In the genomic region with DNA sequence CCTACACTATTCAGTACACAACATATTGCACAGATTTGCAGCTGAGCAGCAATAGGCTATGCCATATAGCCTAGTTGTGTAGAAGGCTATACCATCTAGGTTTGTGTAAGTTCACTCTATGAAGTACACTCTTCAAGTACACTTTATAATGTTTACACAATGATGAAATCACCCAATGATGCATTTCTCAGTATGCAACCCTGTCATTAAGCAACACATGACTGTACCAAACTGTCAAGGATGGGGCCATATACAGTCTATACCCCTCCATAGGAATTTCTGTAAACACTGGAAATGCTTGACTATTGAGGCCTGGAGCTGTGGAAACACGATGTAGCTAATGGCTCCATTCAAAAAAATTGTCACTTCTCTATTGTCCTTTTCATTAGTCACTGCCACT, we compare ENCODE assay signal across 17 cellular contexts.
A peak's percentile ranks its signal among the peaks of the same experiment; 100 is the strongest.
DNase-seq lines count a peak whose midpoint lies in the region; ATAC-seq and TF ChIP-seq lines count a peak whose summit lies in the region.
"Had no signal": no experiment of that assay in that cellular context is flagged by ENCODE, and none has a peak within 500 bp of the region (broad histone marks: within the 10 kb centered on the region; RNA-seq: fewer than 3 reads in every experiment).

No MANE protein-coding gene starts in this region.

- H3K4me3 ChIP-seq in mammary epithelial cell (replicated peaks in 1 of 3; ENCODE audit: insufficient read depth in 1 of 3, low read depth in 2 of 3, low read length in 3 of 3): no peak overlapping the region
- H3K4me3 ChIP-seq: SK-N-MC, tibial nerve had no signal

- H3K79me2 ChIP-seq in mammary epithelial cell (ENCODE audit: insufficient read depth, low read length): no peaks in the 10 kb centered on the region
- H3K79me2 ChIP-seq: parathyroid adenoma had no signal

- H3K9ac ChIP-seq in mammary epithelial cell (ENCODE audit: insufficient read depth, low read length): no peak overlapping the region
- H3K9ac ChIP-seq: parathyroid adenoma had no signal

- H2AFZ ChIP-seq in mammary epithelial cell (ENCODE audit: low read depth, low read length): no peak overlapping the region
- H2AFZ ChIP-seq: parathyroid adenoma had no signal

- H3K27me3 ChIP-seq in mammary epithelial cell (ENCODE audit: insufficient read depth, low read length): no peaks in the 10 kb centered on the region
- H3K27me3 ChIP-seq: tibial nerve had no signal

- H3K4me3 Mint-ChIP-seq in activated T-cell treated with anti-CD3 and anti-CD28 coated beads, Interleukin-2, amount 50 U/mL, for 4 hours: no peak overlapping the region
- H3K4me3 Mint-ChIP-seq: activated naive CD8-positive, alpha-beta T cell treated with anti-CD3 and anti-CD28 coated beads, Interleukin-2, amount 50 U/mL, for 24 hours; WTC11 had no signal

- no peaks in the 10 kb centered on the region for H3K9me3 ChIP-seq in mammary epithelial cell (replicated peaks; ENCODE audit: insufficient read depth, low read length)
- H3K9me3 ChIP-seq: tibial nerve had no signal

- no peaks in the 10 kb centered on the region for H3K36me3 ChIP-seq in mammary epithelial cell (ENCODE audit: insufficient read depth, low read length)
- H3K36me3 ChIP-seq: tibial nerve had no signal

- no peaks in the 10 kb centered on the region for H3K4me1 Mint-ChIP-seq in activated T-cell treated with anti-CD3 and anti-CD28 coated beads, Interleukin-2, amount 50 U/mL, for 4 hours (ENCODE audit: low read depth)
- H3K4me1 Mint-ChIP-seq: activated naive CD8-positive, alpha-beta T cell treated with anti-CD3 and anti-CD28 coated beads, Interleukin-2, amount 50 U/mL, for 24 hours had no signal

- no peak overlapping the region for H3K4me2 ChIP-seq in mammary epithelial cell (ENCODE audit: insufficient read depth, low read depth, low read length)

- DNase-seq in NCI-H2196 (lab: John Stamatoyannopoulos, UW; ENCODE audit: unreplicated experiment) (peak; percentile 10), NCI-H2196 treated with DMSO at 0.1 percent for 48 hours (lab: John Stamatoyannopoulos, UW; ENCODE audit: unreplicated experiment) (no peak), NCI-H146 treated with DMSO at 0.1 percent for 48 hours (lab: John Stamatoyannopoulos, UW; ENCODE audit: unreplicated experiment) (peak; percentile 40), mammary epithelial cell (peak; percentile 34), renal cortical epithelial cell (ENCODE audit: low read depth) (peak; percentile 55)
- DNase-seq in activated effector memory CD4-positive, alpha-beta T cell treated with anti-CD3 and anti-CD28 coated beads, Interleukin-2, amount 50 U/mL, for 16 hours: no peak
- no peak for DNase-seq in activated T-cell treated with anti-CD3 and anti-CD28 coated beads, Interleukin-2, amount 50 U/mL, for 4 hours
- DNase-seq: activated CD8-positive, alpha-beta memory T cell treated with anti-CD3 and anti-CD28 coated beads, Interleukin-2, amount 50 U/mL, for 48 hours; activated naive CD8-positive, alpha-beta T cell treated with anti-CD3 and anti-CD28 coated beads, Interleukin-2, amount 50 U/mL, for 24 hours; cortex of kidney; Kasumi-1; NCI-H524 had no signal

- no peak overlapping the region for H3K27ac ChIP-seq in mammary epithelial cell (ENCODE audit: insufficient read depth, low read depth, low read length)
- H3K27ac ChIP-seq: parathyroid adenoma, SK-N-MC, tibial nerve had no signal

- BruUV-seq in mammary epithelial cell (replicated peaks; lab: Mats Ljungman, UMichigan): no TSS peak

- no peaks in the 10 kb centered on the region for H4K20me1 ChIP-seq in mammary epithelial cell (ENCODE audit: insufficient read depth, low read length)

- CTCF ChIA-PET in mammary epithelial cell (lab: Charles Lee; ENCODE audit: low non-redundant PET): no interaction called here

- H3K4me1 ChIP-seq in mammary epithelial cell (ENCODE audit: insufficient read depth, low read length): no peaks in the 10 kb centered on the region
- H3K4me1 ChIP-seq: parathyroid adenoma, tibial nerve had no signal

- dilution Hi-C loops in mammary epithelial cell (cut with HindIII; ENCODE audit: low sequenced_read_pairs): no loop called here

- in situ Hi-C loops in mammary epithelial cell (cut with MboI; ENCODE audit: low sequenced_read_pairs in 2 of 2): loop anchor here in 1 of 2 donors (25.0 kb wide), 2 partner anchors 437 to 613 kb away; no protein-coding TSS in a partner anchor

- no peak for ATAC-seq in HG03196 (IDR thresholded peaks at IDR 0.05; ENCODE audit: unreplicated experiment)
- no peak for ATAC-seq in activated T-cell treated with anti-CD3 and anti-CD28 coated beads, Interleukin-2, amount 50 U/mL, for 4 hours
- ATAC-seq: activated naive CD8-positive, alpha-beta T cell treated with anti-CD3 and anti-CD28 coated beads, Interleukin-2, amount 50 U/mL, for 24 hours; WTC11 had no signal

- H3K9me3 Mint-ChIP-seq in activated T-cell treated with anti-CD3 and anti-CD28 coated beads, Interleukin-2, amount 50 U/mL, for 4 hours: no peaks in the 10 kb centered on the region
- H3K9me3 Mint-ChIP-seq: activated naive CD8-positive, alpha-beta T cell treated with anti-CD3 and anti-CD28 coated beads, Interleukin-2, amount 50 U/mL, for 24 hours; WTC11 had no signal

- peaks cover 2% of the 10 kb centered on the region for H3K27me3 Mint-ChIP-seq in activated T-cell treated with anti-CD3 and anti-CD28 coated beads, Interleukin-2, amount 50 U/mL, for 4 hours (ENCODE audit: low read depth)

- intact Hi-C loops in mammary epithelial cell (cut with micrococcal nuclease): no loop called here

- no peaks in the 10 kb centered on the region for H3K36me3 Mint-ChIP-seq in activated T-cell treated with anti-CD3 and anti-CD28 coated beads, Interleukin-2, amount 50 U/mL, for 4 hours (ENCODE audit: insufficient read depth)
- H3K36me3 Mint-ChIP-seq: WTC11 had no signal

- WGBS in mammary epithelial cell (ENCODE audit: low coverage, missing lambda C conversion rate): 9% methylated on average over 1 of the region's 1 CpG

- no peak for TF ChIP-seq CTCF in mammary epithelial cell (conservative IDR thresholded peaks at IDR 0.05 in 1 of 2, IDR thresholded peaks at IDR 0.05 in 1 of 2; ENCODE audit: extremely low read depth in 1 of 2, insufficient read depth in 1 of 2, low read depth in 1 of 2, low read length in 2 of 2)

Comparison
In these comparisons a context has a peak if more than half of its experiments do, and no peak if none do; other contexts are left out.
1. DNase-seq: peak in NCI-H2196 (single experiment), NCI-H146 treated with DMSO at 0.1 percent for 48 hours (single experiment), mammary epithelial cell (single experiment) and renal cortical epithelial cell (single experiment); none in NCI-H2196 treated with DMSO at 0.1 percent for 48 hours (single experiment), activated effector memory CD4-positive, alpha-beta T cell treated with anti-CD3 and anti-CD28 coated beads, Interleukin-2, amount 50 U/mL, for 16 hours (single experiment) and activated T-cell treated with anti-CD3 and anti-CD28 coated beads, Interleukin-2, amount 50 U/mL, for 4 hours (single experiment).